ENCODE assay signal across 1 cellular context in genomic region chr10:132418520-132419416, GRCh38.
TF ChIP-seq lines count a peak whose summit lies in the region.

No MANE protein-coding gene starts in this region.

TF ChIP-seq in HepG2, 621 proteins besides CTCF, POLR2A, EP300 and RAD21 (continued from another document):
- TF ChIP-seq, protein P1, sequence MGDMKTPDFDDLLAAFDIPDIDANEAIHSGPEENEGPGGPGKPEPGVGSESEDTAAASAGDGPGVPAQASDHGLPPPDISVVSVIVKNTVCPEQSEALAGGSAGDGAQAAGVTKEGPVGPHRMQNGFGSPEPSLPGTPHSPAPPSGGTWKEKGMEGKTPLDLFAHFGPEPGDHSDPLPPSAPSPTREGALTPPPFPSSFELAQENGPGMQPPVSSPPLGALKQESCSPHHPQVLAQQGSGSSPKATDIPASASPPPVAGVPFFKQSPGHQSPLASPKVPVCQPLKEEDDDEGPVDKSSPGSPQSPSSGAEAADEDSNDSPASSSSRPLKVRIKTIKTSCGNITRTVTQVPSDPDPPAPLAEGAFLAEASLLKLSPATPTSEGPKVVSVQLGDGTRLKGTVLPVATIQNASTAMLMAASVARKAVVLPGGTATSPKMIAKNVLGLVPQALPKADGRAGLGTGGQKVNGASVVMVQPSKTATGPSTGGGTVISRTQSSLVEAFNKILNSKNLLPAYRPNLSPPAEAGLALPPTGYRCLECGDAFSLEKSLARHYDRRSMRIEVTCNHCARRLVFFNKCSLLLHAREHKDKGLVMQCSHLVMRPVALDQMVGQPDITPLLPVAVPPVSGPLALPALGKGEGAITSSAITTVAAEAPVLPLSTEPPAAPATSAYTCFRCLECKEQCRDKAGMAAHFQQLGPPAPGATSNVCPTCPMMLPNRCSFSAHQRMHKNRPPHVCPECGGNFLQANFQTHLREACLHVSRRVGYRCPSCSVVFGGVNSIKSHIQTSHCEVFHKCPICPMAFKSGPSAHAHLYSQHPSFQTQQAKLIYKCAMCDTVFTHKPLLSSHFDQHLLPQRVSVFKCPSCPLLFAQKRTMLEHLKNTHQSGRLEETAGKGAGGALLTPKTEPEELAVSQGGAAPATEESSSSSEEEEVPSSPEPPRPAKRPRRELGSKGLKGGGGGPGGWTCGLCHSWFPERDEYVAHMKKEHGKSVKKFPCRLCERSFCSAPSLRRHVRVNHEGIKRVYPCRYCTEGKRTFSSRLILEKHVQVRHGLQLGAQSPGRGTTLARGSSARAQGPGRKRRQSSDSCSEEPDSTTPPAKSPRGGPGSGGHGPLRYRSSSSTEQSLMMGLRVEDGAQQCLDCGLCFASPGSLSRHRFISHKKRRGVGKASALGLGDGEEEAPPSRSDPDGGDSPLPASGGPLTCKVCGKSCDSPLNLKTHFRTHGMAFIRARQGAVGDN (CRISPR knock-in tag; IDR thresholded peaks at IDR 0.05) = peak; percentile 15; the same call in 1 of the 2 replicates
- TF ChIP-seq PCBP1 (IDR thresholded peaks at IDR 0.05; ENCODE audit: borderline replicate concordance, low read depth, low read length) = 0 out of 2 replicates have a peak, but pooled peaks have one; percentile 6
- no peak for TF ChIP-seq HDAC1 (CRISPR knock-in tag; IDR thresholded peaks at IDR 0.05)
- no peak for TF ChIP-seq ATM (IDR thresholded peaks at IDR 0.05; ENCODE audit: borderline replicate concordance)
- no peak for TF ChIP-seq ZNF468 (CRISPR knock-in tag; IDR thresholded peaks at IDR 0.05)
- TF ChIP-seq, protein P2, sequence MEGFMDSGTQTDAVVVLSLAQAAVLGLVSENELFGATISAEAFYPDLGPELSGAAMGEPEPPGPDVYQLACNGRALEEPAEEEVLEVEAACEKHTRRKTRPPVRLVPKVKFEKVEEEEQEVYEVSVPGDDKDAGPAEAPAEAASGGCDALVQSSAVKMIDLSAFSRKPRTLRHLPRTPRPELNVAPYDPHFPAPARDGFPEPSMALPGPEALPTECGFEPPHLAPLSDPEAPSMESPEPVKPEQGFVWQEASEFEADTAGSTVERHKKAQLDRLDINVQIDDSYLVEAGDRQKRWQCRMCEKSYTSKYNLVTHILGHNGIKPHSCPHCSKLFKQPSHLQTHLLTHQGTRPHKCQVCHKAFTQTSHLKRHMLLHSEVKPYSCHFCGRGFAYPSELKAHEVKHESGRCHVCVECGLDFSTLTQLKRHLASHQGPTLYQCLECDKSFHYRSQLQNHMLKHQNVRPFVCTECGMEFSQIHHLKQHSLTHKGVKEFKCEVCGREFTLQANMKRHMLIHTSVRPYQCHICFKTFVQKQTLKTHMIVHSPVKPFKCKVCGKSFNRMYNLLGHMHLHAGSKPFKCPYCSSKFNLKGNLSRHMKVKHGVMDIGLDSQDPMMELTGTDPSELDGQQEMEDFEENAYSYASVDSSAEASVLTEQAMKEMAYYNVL (CRISPR knock-in tag; IDR thresholded peaks at IDR 0.05; ENCODE audit: borderline replicate concordance) = no peak
- TF ChIP-seq ZNF34 (CRISPR knock-in tag; IDR thresholded peaks at IDR 0.05; ENCODE audit: borderline replicate concordance) = no peak
- TF ChIP-seq TGIF2 (CRISPR knock-in tag; IDR thresholded peaks at IDR 0.05) = no peak
- TF ChIP-seq AGO1 (IDR thresholded peaks at IDR 0.05; ENCODE audit: low read depth, low read length, poor library complexity, severe bottlenecking) = no peak
- no peak for TF ChIP-seq ZNF274 (CRISPR knock-in tag; IDR thresholded peaks at IDR 0.05)
- TF ChIP-seq ZNF547 (CRISPR knock-in tag; IDR thresholded peaks at IDR 0.05) = no peak
- peak; percentile 48; the same call in 1 of the 2 replicates for TF ChIP-seq ZNF263 (CRISPR knock-in tag; IDR thresholded peaks at IDR 0.05)
- no peak for TF ChIP-seq MED8 (CRISPR knock-in tag; IDR thresholded peaks at IDR 0.05; ENCODE audit: insufficient replicate concordance)
